Comparison of ENCODE assay signal across 7 cellular contexts in genomic region chr2:79860233-79861058, GRCh38.
DNase-seq lines count a peak whose midpoint lies in the region; ATAC-seq and TF ChIP-seq lines count a peak whose summit lies in the region.

No MANE protein-coding gene starts in this region.

- ATAC-seq in GM19035 (IDR thresholded peaks at IDR 0.05; ENCODE audit: unreplicated experiment) (no peak), HG03439 (IDR thresholded peaks at IDR 0.05; ENCODE audit: unreplicated experiment) (no peak), GM18517 (IDR thresholded peaks at IDR 0.05; ENCODE audit: unreplicated experiment) (no peak)

- TF ChIP-seq CTCF in dorsolateral prefrontal cortex (IDR thresholded peaks at IDR 0.05 in 54 of 56, conservative IDR thresholded peaks at IDR 0.05 in 2 of 56; ENCODE audit: low read depth in 1 of 56, partially characterized antibody in 56 of 56), result peak; percentile 50 to 90 (median 77)

- no peaks in the 10 kb centered on the region for H3K79me2 ChIP-seq in GM23248 (ENCODE audit: insufficient read depth)

- no peaks in the 10 kb centered on the region for H3K36me3 ChIP-seq in GM23248 (ENCODE audit: low read depth)

- 12 to 13% methylated on average over 10 of the region's 10 CpGs for WGBS in GM23248 (ENCODE audit: low coverage in 1 of 2, low lambda C conversion rate in 2 of 2, missing lambda C conversion rate in 2 of 2), 2 experiments

- no peaks in the 10 kb centered on the region for H3F3A ChIP-seq in GM23248 (ENCODE audit: insufficient read depth)

- no peaks in the 10 kb centered on the region for H3K9me3 ChIP-seq in GM23248 (ENCODE audit: low read depth)

- H3K9ac ChIP-seq in GM23248, result no peak overlapping the region

- DNase-seq in GM23248 (peak; percentile 38), NCI-H345 (lab: John Stamatoyannopoulos, UW) (peak; percentile 18), dorsolateral prefrontal cortex (peak in 3 of 10 donors; percentile 22 to 69 (median 38)), putamen (ENCODE audit: low spot score) (peak; percentile 72)

- no peaks in the 10 kb centered on the region for H3K4me1 ChIP-seq in GM23248 (ENCODE audit: insufficient read depth)

- H3K27ac ChIP-seq in GM23248 (no peak overlapping the region), dorsolateral prefrontal cortex (peak overlapping the region in 6 of 59 donors; percentile 1 to 45 (median 12))

- H3K27me3 ChIP-seq in GM23248 (replicated peaks; ENCODE audit: insufficient read depth) (no peaks in the 10 kb centered on the region), dorsolateral prefrontal cortex (no peaks in the 10 kb centered on the region)

- no peaks in the 10 kb centered on the region for H3K9me2 ChIP-seq in GM23248 (ENCODE audit: insufficient read depth)

- H3K4me3 ChIP-seq in GM23248, result no peak overlapping the region
- H3K4me3 ChIP-seq in dorsolateral prefrontal cortex, result no peak overlapping the region

- H3K4me2 ChIP-seq in GM23248 (ENCODE audit: unreplicated experiment), result no peak overlapping the region

- no peaks in the 10 kb centered on the region for H4K20me1 ChIP-seq in GM23248 (ENCODE audit: insufficient read depth)

- no peak overlapping the region for H2AFZ ChIP-seq in GM23248

- in situ Hi-C loops in GM23248 (cut with MboI), result no loop called here

- intact Hi-C loops in dorsolateral prefrontal cortex (cut with DNase I), result loop anchor here in 1 of 2 donors (10.0 kb wide), 1 partner anchor 816 kb away; no protein-coding TSS in a partner anchor
